1 cellular context compared by ENCODE assay signal in the genomic region with DNA sequence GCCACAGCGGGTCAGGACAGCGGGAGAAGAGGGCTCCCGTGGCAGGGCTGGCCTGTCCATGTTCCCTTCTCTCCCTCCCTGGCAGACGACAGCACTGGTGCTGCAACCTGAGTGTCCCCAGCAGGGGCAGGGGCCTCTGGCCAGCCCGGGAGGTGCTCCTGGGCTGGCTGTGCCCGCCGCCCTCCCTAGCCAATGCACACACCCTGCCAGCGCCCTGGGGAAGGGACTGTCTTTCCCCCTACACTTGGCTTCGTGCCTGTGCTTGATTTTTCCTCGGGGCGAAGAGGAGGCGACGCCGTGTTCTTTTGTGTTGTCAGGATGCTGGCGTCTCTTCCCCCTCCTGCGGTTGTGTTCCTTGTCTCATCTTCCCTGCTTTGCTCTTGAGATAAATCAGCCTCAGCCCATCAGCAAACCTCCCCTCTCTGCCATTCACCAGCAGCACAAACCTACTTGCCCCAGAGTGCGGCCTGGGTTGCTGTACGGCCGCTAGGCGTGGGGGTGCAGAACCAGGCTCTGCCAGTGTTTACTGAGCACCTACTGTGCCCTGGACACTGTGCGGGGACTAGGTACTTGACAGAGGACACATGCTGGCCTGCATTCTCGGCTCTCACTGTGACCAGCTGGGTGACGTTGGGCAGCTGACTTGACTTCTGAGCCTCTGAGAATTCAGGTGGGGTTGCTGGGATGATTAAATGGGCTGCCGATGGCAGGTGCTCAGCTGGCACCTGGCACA.
TF ChIP-seq lines count a peak whose summit lies in the region.

No MANE protein-coding gene starts in this region.

TF ChIP-seq in GM23338, 12 proteins besides CTCF, POLR2A, EP300 and RAD21 (continued from another document):
- TF ChIP-seq, protein P1, sequence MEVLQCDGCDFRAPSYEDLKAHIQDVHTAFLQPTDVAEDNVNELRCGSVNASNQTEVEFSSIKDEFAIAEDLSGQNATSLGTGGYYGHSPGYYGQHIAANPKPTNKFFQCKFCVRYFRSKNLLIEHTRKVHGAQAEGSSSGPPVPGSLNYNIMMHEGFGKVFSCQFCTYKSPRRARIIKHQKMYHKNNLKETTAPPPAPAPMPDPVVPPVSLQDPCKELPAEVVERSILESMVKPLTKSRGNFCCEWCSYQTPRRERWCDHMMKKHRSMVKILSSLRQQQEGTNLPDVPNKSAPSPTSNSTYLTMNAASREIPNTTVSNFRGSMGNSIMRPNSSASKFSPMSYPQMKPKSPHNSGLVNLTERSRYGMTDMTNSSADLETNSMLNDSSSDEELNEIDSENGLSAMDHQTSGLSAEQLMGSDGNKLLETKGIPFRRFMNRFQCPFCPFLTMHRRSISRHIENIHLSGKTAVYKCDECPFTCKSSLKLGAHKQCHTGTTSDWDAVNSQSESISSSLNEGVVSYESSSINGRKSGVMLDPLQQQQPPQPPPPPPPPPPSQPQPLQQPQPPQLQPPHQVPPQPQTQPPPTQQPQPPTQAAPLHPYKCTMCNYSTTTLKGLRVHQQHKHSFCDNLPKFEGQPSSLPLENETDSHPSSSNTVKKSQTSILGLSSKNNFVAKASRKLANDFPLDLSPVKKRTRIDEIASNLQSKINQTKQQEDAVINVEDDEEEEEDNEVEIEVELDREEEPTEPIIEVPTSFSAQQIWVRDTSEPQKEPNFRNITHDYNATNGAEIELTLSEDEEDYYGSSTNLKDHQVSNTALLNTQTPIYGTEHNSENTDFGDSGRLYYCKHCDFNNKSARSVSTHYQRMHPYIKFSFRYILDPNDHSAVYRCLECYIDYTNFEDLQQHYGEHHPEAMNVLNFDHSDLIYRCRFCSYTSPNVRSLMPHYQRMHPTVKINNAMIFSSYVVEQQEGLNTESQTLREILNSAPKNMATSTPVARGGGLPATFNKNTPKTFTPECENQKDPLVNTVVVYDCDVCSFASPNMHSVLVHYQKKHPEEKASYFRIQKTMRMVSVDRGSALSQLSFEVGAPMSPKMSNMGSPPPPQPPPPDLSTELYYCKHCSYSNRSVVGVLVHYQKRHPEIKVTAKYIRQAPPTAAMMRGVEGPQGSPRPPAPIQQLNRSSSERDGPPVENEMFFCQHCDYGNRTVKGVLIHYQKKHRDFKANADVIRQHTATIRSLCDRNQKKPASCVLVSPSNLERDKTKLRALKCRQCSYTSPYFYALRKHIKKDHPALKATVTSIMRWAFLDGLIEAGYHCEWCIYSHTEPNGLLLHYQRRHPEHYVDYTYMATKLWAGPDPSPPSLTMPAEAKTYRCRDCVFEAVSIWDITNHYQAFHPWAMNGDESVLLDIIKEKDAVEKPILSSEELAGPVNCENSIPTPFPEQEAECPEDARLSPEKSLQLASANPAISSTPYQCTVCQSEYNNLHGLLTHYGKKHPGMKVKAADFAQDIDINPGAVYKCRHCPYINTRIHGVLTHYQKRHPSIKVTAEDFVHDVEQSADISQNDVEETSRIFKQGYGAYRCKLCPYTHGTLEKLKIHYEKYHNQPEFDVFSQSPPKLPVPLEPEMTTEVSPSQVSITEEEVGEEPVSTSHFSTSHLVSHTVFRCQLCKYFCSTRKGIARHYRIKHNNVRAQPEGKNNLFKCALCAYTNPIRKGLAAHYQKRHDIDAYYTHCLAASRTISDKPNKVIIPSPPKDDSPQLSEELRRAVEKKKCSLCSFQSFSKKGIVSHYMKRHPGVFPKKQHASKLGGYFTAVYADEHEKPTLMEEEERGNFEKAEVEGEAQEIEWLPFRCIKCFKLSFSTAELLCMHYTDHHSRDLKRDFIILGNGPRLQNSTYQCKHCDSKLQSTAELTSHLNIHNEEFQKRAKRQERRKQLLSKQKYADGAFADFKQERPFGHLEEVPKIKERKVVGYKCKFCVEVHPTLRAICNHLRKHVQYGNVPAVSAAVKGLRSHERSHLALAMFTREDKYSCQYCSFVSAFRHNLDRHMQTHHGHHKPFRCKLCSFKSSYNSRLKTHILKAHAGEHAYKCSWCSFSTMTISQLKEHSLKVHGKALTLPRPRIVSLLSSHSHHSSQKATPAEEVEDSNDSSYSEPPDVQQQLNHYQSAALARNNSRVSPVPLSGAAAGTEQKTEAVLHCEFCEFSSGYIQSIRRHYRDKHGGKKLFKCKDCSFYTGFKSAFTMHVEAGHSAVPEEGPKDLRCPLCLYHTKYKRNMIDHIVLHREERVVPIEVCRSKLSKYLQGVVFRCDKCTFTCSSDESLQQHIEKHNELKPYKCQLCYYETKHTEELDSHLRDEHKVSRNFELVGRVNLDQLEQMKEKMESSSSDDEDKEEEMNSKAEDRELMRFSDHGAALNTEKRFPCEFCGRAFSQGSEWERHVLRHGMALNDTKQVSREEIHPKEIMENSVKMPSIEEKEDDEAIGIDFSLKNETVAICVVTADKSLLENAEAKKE (CRISPR knock-in tag; IDR thresholded peaks at IDR 0.05) = no peak
